Comparison of ENCODE assay signal across 8 cellular contexts in the genomic region with DNA sequence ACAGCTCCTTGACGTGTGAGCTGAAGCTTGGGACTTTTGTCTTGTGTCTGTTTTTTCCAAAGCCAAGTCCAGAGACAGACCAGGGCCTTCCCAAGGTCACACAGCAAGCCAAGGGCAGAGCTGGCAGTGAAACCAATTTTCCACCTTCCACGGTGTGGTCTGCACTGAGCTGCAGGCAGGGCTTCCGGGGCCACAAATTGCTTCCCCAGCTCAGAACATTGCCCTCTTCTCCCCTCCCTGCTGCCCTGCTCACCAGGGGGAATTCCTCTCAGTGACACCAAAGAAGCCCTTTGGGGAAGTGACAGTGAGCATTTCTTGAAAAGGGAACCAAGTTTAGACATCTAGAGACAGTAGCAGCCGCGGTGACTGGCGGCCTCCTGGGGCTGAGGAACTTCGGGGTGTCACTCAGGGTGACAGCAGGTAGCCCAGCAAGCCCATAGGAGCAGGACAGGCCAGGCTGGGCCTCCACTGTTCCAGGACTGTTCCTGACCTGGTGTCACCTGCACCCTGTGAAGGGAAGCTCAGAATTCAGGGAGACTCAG. TPM values are rescaled to one million over a fixed set of nuclear protein-coding genes. Genes with fewer than 3 reads are reported as not detected.
DNase-seq lines count a peak whose midpoint lies in the region; ATAC-seq and TF ChIP-seq lines count a peak whose summit lies in the region.

No MANE protein-coding gene starts in this region.

- ATAC-seq in GM19455 (IDR thresholded peaks at IDR 0.05; ENCODE audit: unreplicated experiment) = peak; percentile 52
- ATAC-seq in HG03565 (IDR thresholded peaks at IDR 0.05; ENCODE audit: unreplicated experiment) = peak; percentile 67

- peaks cover 20% of the 10 kb centered on the region for H3K4me1 ChIP-seq in endodermal cell (ENCODE audit: control insufficient read depth, insufficient read depth, low read length)

- H3K27me3 ChIP-seq in endodermal cell (ENCODE audit: control insufficient read depth, insufficient read depth, low read length, poor library complexity, severe bottlenecking) = no peaks in the 10 kb centered on the region

- H3K4me3 ChIP-seq in endodermal cell (ENCODE audit: low read length) = peak overlapping the region; percentile 52

- H3K4me1 Mint-ChIP-seq in CD14-positive monocyte (peaks cover 52% of the 10 kb centered on the region), endodermal cell (peaks cover 80% of the 10 kb centered on the region)

- H3K27me3 Mint-ChIP-seq in CD14-positive monocyte (ENCODE audit: low read depth in 3 of 3) (peaks cover 2 to 4% (median 2%) of the 10 kb centered on the region in 3 donors), endodermal cell (ENCODE audit: insufficient read depth) (no peaks in the 10 kb centered on the region)

- H3K9ac ChIP-seq in endodermal cell (ENCODE audit: extremely low read depth, low read length, poor library complexity, severe bottlenecking) = peak overlapping the region; percentile 30

- H3K36me3 Mint-ChIP-seq in CD14-positive monocyte (no peaks in the 10 kb centered on the region), endodermal cell (ENCODE audit: low read depth) (no peaks in the 10 kb centered on the region)

- H3K4me3 Mint-ChIP-seq in CD14-positive monocyte = peak overlapping the region in 1 of 2 donors; percentile 53
- H3K4me3 Mint-ChIP-seq in endodermal cell = peak overlapping the region; percentile 64

- peak; percentile 95 for DNase-seq in CD14-positive monocyte (ENCODE audit: low spot score)
- peak; percentile 55 for DNase-seq in activated CD4-positive, alpha-beta T cell treated with anti-CD3 and anti-CD28 coated beads for 1 hour
- peak; percentile 55 for DNase-seq in endodermal cell
- DNase-seq in stimulated activated CD4-positive, alpha-beta T cell treated with anti-CD3 and anti-CD28 coated beads, Interleukin-15, amount 100 ng/mL, for 1 hour (ENCODE audit: low read depth in 1 of 2, low spot score in 1 of 2) = peak; percentile 34 to 51
- DNase-seq in NCI-H226 = no peak
- DNase-seq in NCI-H128 (lab: John Stamatoyannopoulos, UW; ENCODE audit: unreplicated experiment) = no peak

- H3K9me3 Mint-ChIP-seq in CD14-positive monocyte (peaks cover 0 to 3% (median 0%) of the 10 kb centered on the region in 7 donors), endodermal cell (no peaks in the 10 kb centered on the region)

- H3K27ac Mint-ChIP-seq in CD14-positive monocyte (peak overlapping the region; percentile 95 to 99 (median 99)), endodermal cell (peak overlapping the region; percentile 98)

- intact Hi-C loops in CD14-positive monocyte (cut with micrococcal nuclease) = loop anchor here in 1 of 2 donors (5.0 kb wide), 2 partner anchors 172 to 388 kb away; a partner anchor contains a TSS

- H3K36me3 ChIP-seq in endodermal cell (ENCODE audit: control insufficient read depth, insufficient read depth, low read length) = no peaks in the 10 kb centered on the region

- H3K27ac ChIP-seq in endodermal cell (ENCODE audit: low read depth, low read length) = peak overlapping the region; percentile 84

- TF ChIP-seq CTCF in CD14-positive monocyte (IDR thresholded peaks at IDR 0.05) = no peak
- no peak for TF ChIP-seq CTCF in endodermal cell (conservative IDR thresholded peaks at IDR 0.05)

- no peaks in the 10 kb centered on the region for H3K9me3 ChIP-seq in endodermal cell (ENCODE audit: control insufficient read depth, low read length)

- WGBS in endodermal cell (ENCODE audit: insufficient coverage in 1 of 2, insufficient read length in 1 of 2), 2 experiments = 65 to 74% methylated on average over 7 of the region's 7 CpGs

RNA-seq across cellular contexts. Expression of a gene that starts 9.2 kb away (rescaled TPM):
- polyA plus RNA-seq in CD14-positive monocyte = 1 to 10 TPM; 2.5 to 4.4 TPM
- total RNA-seq in endodermal cell = 1 to 10 TPM; 3.0 TPM
- 1.0 TPM for polyA plus RNA-seq in endodermal cell (2013, experiment 1 of 2)
- 1.3 TPM for polyA plus RNA-seq in endodermal cell (2013, experiment 2 of 2)

RNA-seq across cellular contexts. Expression of a gene that starts 18.3 kb away (rescaled TPM):
- not detected for polyA plus RNA-seq in CD14-positive monocyte
- total RNA-seq in endodermal cell = 10 to 100 TPM in 1 of 2 donors, 1 to 10 TPM in 1; 5.6 to 10.9 TPM
- 1.4 TPM for polyA plus RNA-seq in endodermal cell (2013, experiment 1 of 2)
- 0.50 TPM for polyA plus RNA-seq in endodermal cell (2013, experiment 2 of 2)

Comparison
In these comparisons a context has a peak if more than half of its experiments do, and no peak if none do; other contexts are left out.
1. DNase-seq: peak in CD14-positive monocyte (single experiment), activated CD4-positive, alpha-beta T cell treated with anti-CD3 and anti-CD28 coated beads for 1 hour (single experiment), endodermal cell (single experiment) and stimulated activated CD4-positive, alpha-beta T cell treated with anti-CD3 and anti-CD28 coated beads, Interleukin-15, amount 100 ng/mL, for 1 hour (2 of 2); none in NCI-H226 (single experiment) and NCI-H128 (single experiment).